10 cellular contexts compared by ENCODE assay signal in genomic region chr1:55204997-55205396, GRCh38. TPM values are rescaled to one million over a fixed set of nuclear protein-coding genes. Genes with fewer than 3 reads are reported as not detected.
DNase-seq lines count a peak whose midpoint lies in the region; ATAC-seq and FAIRE-seq lines count a peak whose summit lies in the region.
"Had no signal": no experiment of that assay in that cellular context is flagged by ENCODE, and none has a peak within 500 bp of the region (broad histone marks: within the 10 kb centered on the region; RNA-seq: fewer than 3 reads in every experiment).

No MANE protein-coding gene starts in this region.

- ATAC-seq in GM18499 (IDR thresholded peaks at IDR 0.05; ENCODE audit: insufficient read depth, unreplicated experiment): peak; percentile 74
- ATAC-seq in GM21447 (IDR thresholded peaks at IDR 0.05; ENCODE audit: unreplicated experiment): peak; percentile 89
- ATAC-seq in HG03460 (IDR thresholded peaks at IDR 0.05; ENCODE audit: unreplicated experiment): peak; percentile 84
- ATAC-seq in left ventricle myocardium superior: peak; percentile 54

- intact Hi-C loops in left ventricle myocardium superior (cut with micrococcal nuclease): loop anchor here (10.0 kb wide), 1 partner anchor 50 kb away; no protein-coding TSS in a partner anchor

- no peak for FAIRE-seq in HTR-8/SVneo (lab: Jason Lieb, UNC)

- DNase-seq in left ventricle myocardium superior: no peak
- DNase-seq in HTR-8/SVneo (ENCODE audit: insufficient read length, low spot score): no peak
- DNase-seq in DMS79 (lab: John Stamatoyannopoulos, UW): no peak
- no peak for DNase-seq in 8988T
- no peak for DNase-seq in NCI-H2029 treated with DMSO at 0.1 percent for 48 hours (lab: John Stamatoyannopoulos, UW)
- DNase-seq: heart left ventricle, NCI-H226 had no signal

RNA-seq across cellular contexts. Expression of gene USP24, which starts 10.2 kb away (rescaled TPM):
- 33.1 TPM for total RNA-seq in left ventricle myocardium superior
